21 cellular contexts compared by ENCODE assay signal in genomic region chr4:17010426-17011087, GRCh38.
DNase-seq lines count a peak whose midpoint lies in the region; ATAC-seq and TF ChIP-seq lines count a peak whose summit lies in the region.
"Had no signal": no experiment of that assay in that cellular context is flagged by ENCODE, and none has a peak within 500 bp of the region (broad histone marks: within the 10 kb centered on the region; RNA-seq: fewer than 3 reads in every experiment).

No MANE protein-coding gene starts in this region.

- H3K79me2 ChIP-seq in H9 (ENCODE audit: insufficient read depth, low read length), result no peaks in the 10 kb centered on the region
- H3K79me2 ChIP-seq in MM.1S (ENCODE audit: low read length), result no peaks in the 10 kb centered on the region

- no peak overlapping the region for H3T11ph ChIP-seq in H9 (ENCODE audit: low read length)

- ATAC-seq in activated CD4-positive, alpha-beta T cell treated with anti-CD3 and anti-CD28 coated beads for 36 hours, result no peak
- ATAC-seq in GM19397 (IDR thresholded peaks at IDR 0.05; ENCODE audit: unreplicated experiment), result no peak
- ATAC-seq: A549 had no signal

- WGBS in H9 (ENCODE audit: extremely low coverage, insufficient read length, low lambda C conversion rate), result no CpG with 5 or more reads among the region's 13 CpGs

- H3K79me1 ChIP-seq in H9 (ENCODE audit: insufficient read depth, low read depth, low read length, poor library complexity, severe bottlenecking), result no peaks in the 10 kb centered on the region

- H4K8ac ChIP-seq in H9 (replicated peaks; ENCODE audit: insufficient read length, low read depth, low read length), result no peak overlapping the region

- H3K27ac Mint-ChIP-seq in H9, result no peak overlapping the region
- H3K27ac Mint-ChIP-seq in activated CD4-positive, alpha-beta T cell treated with anti-CD3 and anti-CD28 coated beads for 36 hours, result no peak overlapping the region
- H3K27ac Mint-ChIP-seq: T-helper 1 cell treated with Interleukin-12 subunit alpha and Interleukin-12 subunit beta and Interleukin-4 antibody, amounts not matched to agents 30 μg/mL and 1 μg/mL, for 36 hours had no signal

- H3K4me3 ChIP-seq in MM.1S (ENCODE audit: low read length) (peak overlapping the region; percentile 19; the same call in 1 of the 2 replicates), SK-N-MC (peak overlapping the region; percentile 45), SJCRH30 (no peak overlapping the region)
- H3K4me3 ChIP-seq: A549, MG63, PC-9 had no signal

- no peak overlapping the region for H3K18ac ChIP-seq in H9 (ENCODE audit: insufficient read length, low read depth, low read length)

- H3K4me2 ChIP-seq in H9 (ENCODE audit: insufficient read depth, insufficient read length, low read length) (no peak overlapping the region), MM.1S (ENCODE audit: low read depth, low read length) (peak overlapping the region; percentile 27; the same call in 1 of the 2 replicates)
- H3K4me2 ChIP-seq: A549, PC-9 had no signal

- H3K9ac ChIP-seq in H9 (ENCODE audit: extremely low read depth, insufficient read length, low read length) (no peak overlapping the region), MM.1S (ENCODE audit: low read length) (peak overlapping the region; percentile 4; the same call in 1 of the 2 replicates), SK-N-MC (ENCODE audit: insufficient read length) (no peak overlapping the region)

- DNase-seq in H9 (peak; percentile 15), MM.1S (peak; percentile 65), SK-N-MC (ENCODE audit: low read depth, low spot score) (peak; percentile 87), head of caudate nucleus (peak in 24 of 42 donors; percentile 8 to 68 (median 32)), SJCRH30 (no peak), NCI-H526 (lab: John Stamatoyannopoulos, UW) (no peak)
- no peak for DNase-seq in activated CD4-positive, alpha-beta T cell treated with anti-CD3 and anti-CD28 coated beads for 36 hours
- DNase-seq: BE2C, DMS53, GF-D8, MG63, NCI-H1092 treated with DMSO at 0.1 percent for 48 hours, NCI-H1436 treated with DMSO at 0.1 percent for 48 hours, NCI-H1930, NCI-H748 treated with DMSO at 0.1 percent for 48 hours, PC-9, SIG-M5 had no signal

- no peaks in the 10 kb centered on the region for H3K9me2 ChIP-seq in MM.1S (replicated peaks; ENCODE audit: insufficient read depth, low read length)

- no peaks in the 10 kb centered on the region for H3K36me3 ChIP-seq in MM.1S (replicated peaks; ENCODE audit: insufficient read depth, low read length)
- no peaks in the 10 kb centered on the region for H3K36me3 ChIP-seq in SK-N-MC (ENCODE audit: insufficient read depth, low read length)
- no peaks in the 10 kb centered on the region for H3K36me3 ChIP-seq in SJCRH30
- H3K36me3 ChIP-seq: BE2C, MG63 had no signal

- H4K20me1 ChIP-seq in H9 (ENCODE audit: control insufficient read depth, insufficient read depth, insufficient read length) (no peaks in the 10 kb centered on the region), MM.1S (ENCODE audit: insufficient read depth, low read length) (no peaks in the 10 kb centered on the region)

- H3K27me3 ChIP-seq in H9 (ENCODE audit: insufficient read depth, low read length), result no peaks in the 10 kb centered on the region
- H3K27me3 ChIP-seq in MM.1S (replicated peaks; ENCODE audit: insufficient read depth, low read length), result no peaks in the 10 kb centered on the region
- 0 out of 2 replicates have a peak, but pooled peaks cover 3% of the 10 kb centered on the region for H3K27me3 ChIP-seq in SJCRH30
- H3K27me3 ChIP-seq: BE2C, MG63 had no signal

- no peak overlapping the region for H3K23ac ChIP-seq in H9 (ENCODE audit: insufficient read length, low read depth, low read length)

- H3K4me1 ChIP-seq in H9 (ENCODE audit: insufficient read depth, low read length) (no peaks in the 10 kb centered on the region; the same call in 1 of the 2 replicates), MM.1S (ENCODE audit: low read length) (0 out of 2 replicates have a peak, but pooled peaks cover 4% of the 10 kb centered on the region), SJCRH30 (no peaks in the 10 kb centered on the region)
- H3K4me1 ChIP-seq: A549, BE2C had no signal

- H3K4me3 Mint-ChIP-seq in H9, result no peak overlapping the region
- H3K4me3 Mint-ChIP-seq in activated CD4-positive, alpha-beta T cell treated with anti-CD3 and anti-CD28 coated beads for 36 hours, result no peak overlapping the region
- H3K4me3 Mint-ChIP-seq: IgD-negative memory B cell; T-helper 1 cell treated with Interleukin-12 subunit alpha and Interleukin-12 subunit beta and Interleukin-4 antibody, amounts not matched to agents 30 μg/mL and 1 μg/mL, for 36 hours had no signal

- H3K23me2 ChIP-seq in H9 (ENCODE audit: insufficient read length, low read depth, low read length, poor library complexity, severe bottlenecking), result no peaks in the 10 kb centered on the region

- CTCF ChIA-PET in activated CD4-positive, alpha-beta T cell treated with anti-CD3 and anti-CD28 coated beads for 36 hours (lab: Charles Lee), result interaction anchor here (0.7 kb wide), 1 partner anchor 172 kb away, joined by 3 read pairs; no protein-coding TSS in a partner anchor

- H3K14ac ChIP-seq in H9 (ENCODE audit: insufficient read depth, low read length), result no peak overlapping the region

- no peak overlapping the region for H2AFZ ChIP-seq in H9 (ENCODE audit: low read length)
- H2AFZ ChIP-seq in MM.1S (ENCODE audit: low read length), result no peak overlapping the region
- H2AFZ ChIP-seq: PC-9 had no signal

- H3K9me3 Mint-ChIP-seq in H9, result peaks cover 0 to 6% of the 10 kb centered on the region in 2 experiments; a peak in 3 of 5 replicates
- no peaks in the 10 kb centered on the region for H3K9me3 Mint-ChIP-seq in activated CD4-positive, alpha-beta T cell treated with anti-CD3 and anti-CD28 coated beads for 36 hours (ENCODE audit: low read depth)
- H3K9me3 Mint-ChIP-seq: T-helper 1 cell treated with Interleukin-12 subunit alpha and Interleukin-12 subunit beta and Interleukin-4 antibody, amounts not matched to agents 30 μg/mL and 1 μg/mL, for 36 hours had no signal

- no peak overlapping the region for H4K5ac ChIP-seq in H9 (ENCODE audit: insufficient read length, low read depth, low read length)

- TF ChIP-seq CTCF in H9 (conservative IDR thresholded peaks at IDR 0.05), result no peak
- TF ChIP-seq CTCF in MM.1S (IDR thresholded peaks at IDR 0.05; ENCODE audit: low read length), result no peak

- no peak overlapping the region for H3K56ac ChIP-seq in H9 (ENCODE audit: insufficient read length, low read depth, low read length)

- H3K27ac ChIP-seq in H9 (ENCODE audit: insufficient read length, low read depth, low read length) (no peak overlapping the region), MM.1S (ENCODE audit: low read length) (peak overlapping the region; percentile 53; the same call in 1 of the 2 replicates), SK-N-MC (peak overlapping the region; percentile 64; the same call in 1 of the 2 replicates), SJCRH30 (no peak overlapping the region)
- H3K27ac ChIP-seq: A549, PC-9 had no signal

- peaks cover 12 to 35% of the 10 kb centered on the region in 2 experiments for H3K4me1 Mint-ChIP-seq in H9
- no peaks in the 10 kb centered on the region for H3K4me1 Mint-ChIP-seq in activated CD4-positive, alpha-beta T cell treated with anti-CD3 and anti-CD28 coated beads for 36 hours

- peaks cover 0 to 5% (median 0%) of the 10 kb centered on the region in 3 experiments; a peak in 3 of 7 replicates for H3K36me3 Mint-ChIP-seq in H9 (ENCODE audit: insufficient read depth in 1 of 3, low read depth in 3 of 3)
- H3K36me3 Mint-ChIP-seq in activated CD4-positive, alpha-beta T cell treated with anti-CD3 and anti-CD28 coated beads for 36 hours (ENCODE audit: low read depth), result no peaks in the 10 kb centered on the region
- H3K36me3 Mint-ChIP-seq: IgD-negative memory B cell had no signal

- intact Hi-C loops in head of caudate nucleus (cut with DNase I), result no loop called here
- intact Hi-C loops in activated CD4-positive, alpha-beta T cell treated with anti-CD3 and anti-CD28 coated beads for 36 hours (cut with DNase I, micrococcal nuclease), result no loop called here

- H2BK15ac ChIP-seq in H9 (ENCODE audit: low read depth, low read length), result no peak overlapping the region

- H2BK5ac ChIP-seq in H9 (ENCODE audit: insufficient read length, low read length), result no peak overlapping the region

- H2BK120ac ChIP-seq in H9 (ENCODE audit: low read depth, low read length, poor library complexity, severe bottlenecking), result no peak overlapping the region

- no peak overlapping the region for H2BK12ac ChIP-seq in H9 (ENCODE audit: insufficient read length, low read depth, low read length)

- no peaks in the 10 kb centered on the region for H3K27me3 Mint-ChIP-seq in H9 (ENCODE audit: low read depth)
- no peaks in the 10 kb centered on the region for H3K27me3 Mint-ChIP-seq in activated CD4-positive, alpha-beta T cell treated with anti-CD3 and anti-CD28 coated beads for 36 hours
- H3K27me3 Mint-ChIP-seq: IgD-negative memory B cell had no signal

- POLR2A ChIA-PET in activated CD4-positive, alpha-beta T cell treated with anti-CD3 and anti-CD28 coated beads for 36 hours (lab: Charles Lee), result no interaction called here

- H2AK5ac ChIP-seq in H9 (ENCODE audit: insufficient read length, low read length), result no peak overlapping the region

- H3F3A ChIP-seq in MM.1S (ENCODE audit: insufficient read depth, low read length), result no peaks in the 10 kb centered on the region

- no peak overlapping the region for H2BK20ac ChIP-seq in H9 (ENCODE audit: low read depth, low read length, poor library complexity, severe bottlenecking)

- no peak overlapping the region for H4K91ac ChIP-seq in H9 (ENCODE audit: insufficient read length, low read depth, low read length)

- H3K9me3 ChIP-seq in H9 (ENCODE audit: control insufficient read depth, low read depth, low read length) (no peaks in the 10 kb centered on the region), MM.1S (replicated peaks; ENCODE audit: insufficient read depth, low read length) (no peaks in the 10 kb centered on the region), SK-N-MC (ENCODE audit: low read depth, low read length) (no peaks in the 10 kb centered on the region), SJCRH30 (replicated peaks) (no peaks in the 10 kb centered on the region)
- H3K9me3 ChIP-seq: A549, BE2C, MG63 had no signal

- H3K4ac ChIP-seq in H9 (ENCODE audit: low read depth, low read length), result no peak overlapping the region

Comparison
In these comparisons a context has a peak if more than half of its experiments do, and no peak if none do; other contexts are left out.
1. DNase-seq: peak in H9 (single experiment), MM.1S (single experiment), SK-N-MC (single experiment) and head of caudate nucleus (24 of 42); none in SJCRH30 (0 of 2), activated CD4-positive, alpha-beta T cell treated with anti-CD3 and anti-CD28 coated beads for 36 hours (single experiment) and NCI-H526 (0 of 2).
2. H3K27ac ChIP-seq: peak in MM.1S (single experiment) and SK-N-MC (single experiment); none in H9 (single experiment) and SJCRH30 (single experiment).